In the genomic region with DNA sequence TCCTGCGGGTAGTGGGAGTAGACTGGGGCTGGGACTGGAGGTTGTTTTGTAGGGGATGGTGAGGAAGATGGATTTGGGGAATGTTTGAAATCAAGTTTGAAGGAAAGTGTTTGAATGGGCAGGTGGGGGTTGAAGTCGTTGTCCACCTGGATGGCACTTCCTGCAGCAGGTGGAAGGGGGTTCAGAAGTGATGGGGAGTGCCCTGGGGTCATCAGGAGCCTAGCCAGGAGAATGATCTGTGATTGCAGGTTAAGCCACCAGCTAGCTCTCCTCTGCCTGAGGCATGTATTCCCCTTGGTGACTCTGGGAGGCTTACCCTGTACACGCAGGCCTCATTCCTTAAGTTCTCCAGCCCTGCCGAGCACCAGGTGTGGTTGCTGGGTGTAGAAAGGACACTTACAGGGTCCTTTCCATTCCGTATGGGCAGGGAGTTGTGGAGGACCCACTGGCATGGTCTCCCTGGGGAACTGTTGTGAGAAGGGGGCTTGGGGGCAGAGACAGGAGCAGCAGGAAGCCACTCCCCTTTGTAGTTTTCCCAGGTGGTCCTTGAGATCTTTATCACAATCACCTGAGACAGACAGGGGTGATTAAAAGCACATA, we compare ENCODE assay signal across 24 cellular contexts.
"Had no signal": no experiment of that assay in that cellular context is flagged by ENCODE, and none has a peak within 500 bp of the region (broad histone marks: within the 10 kb centered on the region; RNA-seq: fewer than 3 reads in every experiment).

No MANE protein-coding gene starts in this region.

- H3K27ac ChIP-seq: foreskin keratinocyte, heart left ventricle, parathyroid adenoma, right atrium auricular region, tibial nerve had no signal

- H3K4me3 Mint-ChIP-seq: activated CD4-positive, alpha-beta T cell treated with anti-CD3 and anti-CD28 coated beads for 36 hours; activated CD8-positive, alpha-beta T cell treated with anti-CD3 and anti-CD28 coated beads, Interleukin-2, amount 10 ng/mL, durations not matched to agents 7 days and 5 days; activated naive CD4-positive, alpha-beta T cell treated with anti-CD3 and anti-CD28 coated beads for 36 hours; endodermal cell; immature natural killer cell; T-helper 2 cell treated with Interferon-gamma antibody and Interleukin-4, amounts not matched to agents 5 μg/mL and 100 μg/mL, for 36 hours had no signal

- H3K36me3 Mint-ChIP-seq: naive B cell had no signal

- H3K27me3 Mint-ChIP-seq: activated CD4-positive, alpha-beta T cell treated with anti-CD3 and anti-CD28 coated beads for 36 hours; naive B cell had no signal

- H3K4me1 ChIP-seq: foreskin keratinocyte had no signal

- DNase-seq: activated CD4-positive, alpha-beta T cell treated with anti-CD3 and anti-CD28 coated beads for 36 hours; activated CD4-positive, CD25-positive, alpha-beta regulatory T cell; activated CD8-positive, alpha-beta T cell treated with anti-CD3 and anti-CD28 coated beads, Interleukin-2, amount 10 ng/mL, durations not matched to agents 7 days and 5 days; activated effector memory CD4-positive, alpha-beta T cell treated with anti-CD3 and anti-CD28 coated beads, Interleukin-2, amount 50 U/mL, for 16 hours; activated naive CD4-positive, alpha-beta T cell treated with anti-CD3 and anti-CD28 coated beads for 36 hours; amniotic stem cell; caudate nucleus; cortex of kidney; endodermal cell; foreskin keratinocyte; heart left ventricle; hypothalamus; immature natural killer cell; kidney; left colon; mammary epithelial cell; naive B cell; stimulated activated CD4-positive, alpha-beta T cell treated with anti-CD3 and anti-CD28 coated beads, Interleukin-15, amount 100 ng/mL, for 24 hours; stimulated activated CD4-positive, alpha-beta T cell treated with anti-CD3 and anti-CD28 coated beads, Interleukin-2, amount 100 ng/mL, for 24 hours; stimulated activated naive CD4-positive, alpha-beta T cell treated with Interleukin-2 at 50 U/mL for 16 hours had no signal

- H3K27ac Mint-ChIP-seq: activated CD4-positive, alpha-beta T cell treated with anti-CD3 and anti-CD28 coated beads for 36 hours; activated CD8-positive, alpha-beta T cell treated with anti-CD3 and anti-CD28 coated beads, Interleukin-2, amount 10 ng/mL, durations not matched to agents 7 days and 5 days; activated naive CD4-positive, alpha-beta T cell treated with anti-CD3 and anti-CD28 coated beads for 36 hours; T-helper 2 cell treated with Interferon-gamma antibody and Interleukin-4, amounts not matched to agents 5 μg/mL and 100 μg/mL, for 36 hours had no signal

- H3K27me3 ChIP-seq: foreskin keratinocyte, heart left ventricle, right atrium auricular region, tibial nerve had no signal

- H3K4me3 ChIP-seq: heart left ventricle, right atrium auricular region, tibial nerve had no signal

- H3K9me3 Mint-ChIP-seq: activated naive CD4-positive, alpha-beta T cell treated with anti-CD3 and anti-CD28 coated beads for 36 hours; endodermal cell; immature natural killer cell; T-helper 2 cell treated with Interferon-gamma antibody and Interleukin-4, amounts not matched to agents 5 μg/mL and 100 μg/mL, for 36 hours had no signal

- H3K9me3 ChIP-seq: heart left ventricle, right atrium auricular region, tibial nerve had no signal

- H2AFZ ChIP-seq: parathyroid adenoma had no signal
